9 cellular contexts compared by ENCODE assay signal in the genomic region with DNA sequence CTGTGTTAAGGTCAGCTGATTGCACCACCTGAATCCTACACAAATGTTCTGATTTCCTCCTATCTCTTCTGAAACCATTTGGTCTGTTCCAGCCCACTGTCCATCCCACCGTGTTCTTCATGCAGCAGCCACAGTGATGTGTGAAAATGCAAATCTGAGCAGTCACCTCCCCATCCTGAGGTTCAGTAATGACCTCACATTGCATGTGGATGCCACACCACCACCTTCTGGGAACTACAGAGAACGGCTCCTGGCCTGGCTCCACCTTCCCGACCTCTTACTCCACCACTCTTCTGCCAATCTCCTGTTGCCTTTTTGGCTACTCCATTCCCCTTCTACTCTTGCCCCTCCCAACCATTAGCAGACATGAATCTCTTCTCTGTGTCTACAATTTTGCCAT.
A peak's percentile ranks its signal among the peaks of the same experiment; 100 is the strongest.
DNase-seq lines count a peak whose midpoint lies in the region; ATAC-seq and TF ChIP-seq lines count a peak whose summit lies in the region.
"Had no signal": no experiment of that assay in that cellular context is flagged by ENCODE, and none has a peak within 500 bp of the region (broad histone marks: within the 10 kb centered on the region; RNA-seq: fewer than 3 reads in every experiment).

No MANE protein-coding gene starts in this region.

- ATAC-seq in GM19395 (IDR thresholded peaks at IDR 0.05; ENCODE audit: unreplicated experiment): peak; percentile 91
- peak; percentile 64 for ATAC-seq in HG03196 (IDR thresholded peaks at IDR 0.05; ENCODE audit: unreplicated experiment)
- no peak for ATAC-seq in HG03457 (IDR thresholded peaks at IDR 0.05; ENCODE audit: unreplicated experiment)

- no peak overlapping the region for H3K4me3 Mint-ChIP-seq in endothelial cell (ENCODE audit: unreplicated experiment)

- H3K9me3 Mint-ChIP-seq in endothelial cell (ENCODE audit: unreplicated experiment): no peaks in the 10 kb centered on the region

- H3K27ac ChIP-seq in spleen: no peak overlapping the region
- H3K27ac ChIP-seq: SK-N-MC had no signal

- no peak overlapping the region for H3K4me3 ChIP-seq in spleen
- H3K4me3 ChIP-seq: SK-N-MC had no signal

- TF ChIP-seq CTCF in spleen (IDR thresholded peaks at IDR 0.05 in 8 of 11, conservative IDR thresholded peaks at IDR 0.05 in 3 of 11) (no peak), endothelial cell (IDR thresholded peaks at IDR 0.05; ENCODE audit: unreplicated experiment) (no peak)

- intact Hi-C loops in spleen (cut with DNase I; ENCODE audit: low total_unique reads): no loop called here

- H3K27ac Mint-ChIP-seq in endothelial cell (ENCODE audit: unreplicated experiment): no peak overlapping the region

- peaks cover 0 to 83% (median 9%) of the 10 kb centered on the region in 6 donors for H3K36me3 ChIP-seq in spleen

- peaks cover 1% of the 10 kb centered on the region for H3K27me3 Mint-ChIP-seq in endothelial cell (ENCODE audit: unreplicated experiment)

- no peaks in the 10 kb centered on the region for H3K9me3 ChIP-seq in spleen

- 71 to 86% (median 76%) methylated on average over 3 of the region's 3 CpGs for WGBS in spleen, 5 donors

- peaks cover 2% of the 10 kb centered on the region for H3K4me1 Mint-ChIP-seq in endothelial cell (ENCODE audit: unreplicated experiment)

- no peaks in the 10 kb centered on the region for H3K4me1 ChIP-seq in spleen

- peak; percentile 78 for DNase-seq in cerebellar cortex (ENCODE audit: low spot score)
- peak; percentile 32 for DNase-seq in spleen
- DNase-seq in endothelial cell (ENCODE audit: low spot score): no peak
- DNase-seq in Ammon's horn (ENCODE audit: low spot score): no peak
- DNase-seq: stimulated activated CD4-positive, alpha-beta T cell treated with anti-CD3 and anti-CD28 coated beads, Interleukin-4, amount 100 ng/mL, for 24 hours had no signal

- no peaks in the 10 kb centered on the region for H3K36me3 Mint-ChIP-seq in endothelial cell (ENCODE audit: low read depth, unreplicated experiment)

- H3K27me3 ChIP-seq in spleen (replicated peaks in 1 of 7): no peaks in the 10 kb centered on the region

- TF ChIP-seq POLR2A in spleen (IDR thresholded peaks at IDR 0.05): no peak

Comparison
In these comparisons a context has a peak if more than half of its experiments do, and no peak if none do; other contexts are left out.
1. DNase-seq: peak in cerebellar cortex (single experiment) and spleen (single experiment); none in endothelial cell (single experiment) and Ammon's horn (single experiment).